In the genomic region with DNA sequence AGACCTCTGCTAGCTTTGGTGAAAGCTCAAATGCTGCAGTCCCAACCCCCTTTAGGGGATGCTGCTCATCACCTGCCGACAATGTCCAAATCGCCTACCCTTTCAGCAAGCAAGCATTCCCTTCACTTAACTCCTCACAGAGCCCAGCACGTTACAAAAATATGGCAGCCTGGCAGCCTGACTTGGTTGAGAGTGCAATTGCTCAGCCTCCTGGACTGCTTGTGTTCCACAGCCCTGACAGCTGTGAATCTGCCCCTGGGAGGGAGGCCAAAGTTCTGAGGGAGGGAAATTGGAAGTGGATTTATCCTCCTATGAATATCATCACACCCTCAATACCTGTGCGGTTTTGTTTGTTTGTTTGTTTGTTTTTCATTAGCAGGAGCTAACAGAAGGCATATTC, we compare ENCODE assay signal across 28 cellular contexts.
"Had no signal": no experiment of that assay in that cellular context is flagged by ENCODE, and none has a peak within 500 bp of the region (broad histone marks: within the 10 kb centered on the region; RNA-seq: fewer than 3 reads in every experiment).

No MANE protein-coding gene starts in this region.

- H3K27ac ChIP-seq: brain microvascular endothelial cell, coronary artery, foreskin keratinocyte, gastrocnemius medialis, WERI-Rb-1 had no signal

- DNase-seq: activated B cell treated with CpG ODN at 0.5 μM for 24 hours; activated CD4-positive, alpha-beta T cell treated with anti-CD3 and anti-CD28 coated beads for 48 hours; activated CD4-positive, alpha-beta T cell treated with anti-CD3 and anti-CD28 coated beads, Interleukin-2, amount 50 U/mL, for 1 hour; activated CD4-positive, alpha-beta T cell treated with anti-CD3 and anti-CD28 coated beads, Interleukin-2, amount 50 U/mL, for 48 hours; activated CD8-positive, alpha-beta memory T cell treated with anti-CD3 and anti-CD28 coated beads for 24 hours; activated CD8-positive, alpha-beta T cell treated with anti-CD3 and anti-CD28 coated beads for 36 hours; activated effector memory CD4-positive, alpha-beta T cell treated with Interleukin-2 at 50 U/mL for 16 hours; activated gamma-delta T cell treated with Interleukin-2 at 50 U/mL for 16 hours; activated naive CD4-positive, alpha-beta T cell treated with anti-CD3 and anti-CD28 coated beads, Interleukin-2, amount 50 U/mL, for 16 hours; activated naive CD4-positive, alpha-beta T cell treated with Interleukin-2 at 50 U/mL for 16 hours; activated T-cell treated with anti-CD3 and anti-CD28 coated beads, Interleukin-2, amount 50 U/mL, for 4 hours; amniotic stem cell; anterior cingulate cortex; brain microvascular endothelial cell; dorsolateral prefrontal cortex; effector memory CD4-positive, alpha-beta T cell; endodermal cell; foreskin keratinocyte; glutamatergic neuron; T-helper 1 cell; T-helper 17 cell; T1000; WERI-Rb-1 had no signal

- H3K27me3 ChIP-seq: brain microvascular endothelial cell, dorsolateral prefrontal cortex, gastrocnemius medialis had no signal

- H3K4me3 ChIP-seq: coronary artery, gastrocnemius medialis had no signal

- H3K4me1 ChIP-seq: foreskin keratinocyte had no signal

- ATAC-seq: activated CD4-positive, CD25-positive, alpha-beta regulatory T cell treated with anti-CD3 and anti-CD28 coated beads, Interleukin-2, amount 50 U/mL, for 24 hours; activated CD8-positive, alpha-beta T cell treated with anti-CD3 and anti-CD28 coated beads for 36 hours; activated T-cell treated with anti-CD3 and anti-CD28 coated beads, Interleukin-2, amount 50 U/mL, for 4 hours; activated T-helper 17 cell treated with anti-CD3 and anti-CD28 coated beads, Interleukin-2, amount 50 U/mL, for 72 hours; esophagus mucosa; foreskin keratinocyte; T-helper 17 cell had no signal

- H3K36me3 ChIP-seq: brain microvascular endothelial cell, gastrocnemius medialis, WERI-Rb-1 had no signal
